2 cellular contexts compared by ENCODE assay signal in genomic region chr1:34235594-34235993, GRCh38.
A peak's percentile ranks its signal among the peaks of the same experiment; 100 is the strongest.
TF ChIP-seq lines count a peak whose summit lies in the region.

No MANE protein-coding gene starts in this region.

TF ChIP-seq in GM12878, 131 proteins besides CTCF, POLR2A, EP300 and RAD21:
- TF ChIP-seq USF1 (IDR thresholded peaks at IDR 0.05; ENCODE audit: borderline replicate concordance, extremely low read length, insufficient read depth, low read depth, low read length) (peak; percentile 16), ZNF217 (IDR thresholded peaks at IDR 0.05) (no peak), LARP7 (IDR thresholded peaks at IDR 0.05) (no peak), PBX3 (IDR thresholded peaks at IDR 0.05; ENCODE audit: insufficient replicate concordance, low read depth, low read length) (no peak)

TF ChIP-seq in GM12891, 5 proteins besides CTCF, POLR2A, EP300 and RAD21 (continued from another document):
- TF ChIP-seq POLR2AphosphoS5 (IDR thresholded peaks at IDR 0.05; ENCODE audit: low read depth, low read length) (no peak), SPI1 (IDR thresholded peaks at IDR 0.05; ENCODE audit: low read depth, low read length) (no peak), POU2F2 (IDR thresholded peaks at IDR 0.05; ENCODE audit: low read depth, low read length) (no peak), PAX5 (IDR thresholded peaks at IDR 0.05; ENCODE audit: insufficient read depth, low read length, severe bottlenecking) (no peak)
